ENCODE assay signal across 8 cellular contexts in the genomic region with DNA sequence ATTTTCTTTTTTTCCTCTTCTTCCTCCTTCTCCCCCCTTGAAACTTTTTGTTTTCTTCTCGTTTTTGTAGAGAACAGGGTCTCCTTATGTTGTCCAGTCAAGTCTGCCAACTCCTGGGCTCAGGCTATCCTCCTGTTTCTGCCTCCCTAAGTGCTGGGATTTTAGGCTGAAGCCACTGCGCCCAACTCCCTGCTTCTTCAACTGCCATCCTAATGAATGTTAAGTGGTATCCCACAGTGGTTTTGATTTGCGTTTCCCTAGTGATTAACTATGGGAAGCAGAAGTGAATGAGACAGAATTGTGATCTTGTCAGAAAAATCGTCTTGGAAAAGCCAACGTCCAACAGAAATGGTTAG. TPM values are rescaled to one million over a fixed set of nuclear protein-coding genes. Genes with fewer than 3 reads are reported as not detected.
A peak's percentile ranks its signal among the peaks of the same experiment; 100 is the strongest.
DNase-seq lines count a peak whose midpoint lies in the region; ATAC-seq and TF ChIP-seq lines count a peak whose summit lies in the region.

No MANE protein-coding gene starts in this region.

- no peak for ATAC-seq in T-cell (replicated peaks in 1 of 4)
- ATAC-seq in gastroesophageal sphincter, result no peak
- no peak for ATAC-seq in HG02981 (IDR thresholded peaks at IDR 0.05; ENCODE audit: unreplicated experiment)
- no peak for ATAC-seq in GM18858 (IDR thresholded peaks at IDR 0.05; ENCODE audit: unreplicated experiment)

- H4K8ac ChIP-seq in H9 (replicated peaks; ENCODE audit: insufficient read length, low read depth, low read length), result no peak overlapping the region

- POLR2A ChIA-PET in T-cell (lab: Charles Lee), result interaction anchor here in 1 of 2 donors (0.6 kb wide), 1 partner anchor 12 kb away, joined by 11 read pairs; no protein-coding TSS in a partner anchor

- peaks cover 2 to 5% (median 2%) of the 10 kb centered on the region in 3 experiments; a peak in 6 of 7 replicates for H3K36me3 Mint-ChIP-seq in H9 (ENCODE audit: insufficient read depth in 1 of 3, low read depth in 3 of 3)
- no peaks in the 10 kb centered on the region for H3K36me3 Mint-ChIP-seq in T-cell

- no peak overlapping the region for H3K23ac ChIP-seq in H9 (ENCODE audit: insufficient read length, low read depth, low read length)

- no peak overlapping the region for H2BK15ac ChIP-seq in H9 (ENCODE audit: low read depth, low read length)

- H3K9me3 ChIP-seq in H9 (ENCODE audit: control insufficient read depth, low read depth, low read length) (no peaks in the 10 kb centered on the region), gastroesophageal sphincter (no peaks in the 10 kb centered on the region)

- no peak overlapping the region for H2BK12ac ChIP-seq in H9 (ENCODE audit: insufficient read length, low read depth, low read length)

- H4K20me1 ChIP-seq in H9 (ENCODE audit: control insufficient read depth, insufficient read depth, insufficient read length), result no peaks in the 10 kb centered on the region

- H3K9ac ChIP-seq in H9 (ENCODE audit: extremely low read depth, insufficient read length, low read length), result peak overlapping the region; percentile 32

- no peak overlapping the region for H2AFZ ChIP-seq in H9 (ENCODE audit: low read length)

- peaks cover 11% of the 10 kb centered on the region for H3K23me2 ChIP-seq in H9 (ENCODE audit: insufficient read length, low read depth, low read length, poor library complexity, severe bottlenecking)

- H3K27me3 Mint-ChIP-seq in H9 (ENCODE audit: low read depth) (no peaks in the 10 kb centered on the region), T-cell (no peaks in the 10 kb centered on the region)

- peak; percentile 34 for DNase-seq in H9
- no peak for DNase-seq in T-cell
- DNase-seq in skeletal muscle cell (ENCODE audit: low read depth), result no peak
- no peak for DNase-seq in HCEC 1CT
- no peak for DNase-seq in activated CD4-positive, CD25-positive, alpha-beta regulatory T cell (lab: John Stamatoyannopoulos, UW)

- no peak overlapping the region for H3K27ac ChIP-seq in H9 (ENCODE audit: insufficient read length, low read depth, low read length)
- peak overlapping the region; percentile 89 to 97 (median 92) for H3K27ac ChIP-seq in gastroesophageal sphincter

- no peak overlapping the region for H2BK20ac ChIP-seq in H9 (ENCODE audit: low read depth, low read length, poor library complexity, severe bottlenecking)

- peaks cover 17% of the 10 kb centered on the region; the same call in 1 of the 2 replicates for H3K79me2 ChIP-seq in H9 (ENCODE audit: insufficient read depth, low read length)

- no peak overlapping the region for H4K91ac ChIP-seq in H9 (ENCODE audit: insufficient read length, low read depth, low read length)

- H3K4me1 Mint-ChIP-seq in H9 (peaks cover 31 to 34% of the 10 kb centered on the region in 2 experiments), T-cell (peaks cover 59 to 69% (median 69%) of the 10 kb centered on the region in 3 donors)

- H3K9me3 Mint-ChIP-seq in H9, result peaks cover 5 to 8% of the 10 kb centered on the region in 2 experiments; a peak in 3 of 5 replicates
- H3K9me3 Mint-ChIP-seq in T-cell, result peaks cover 0 to 4% (median 0%) of the 10 kb centered on the region in 3 donors

- no peaks in the 10 kb centered on the region; the same call in 1 of the 2 replicates for H3K4me1 ChIP-seq in H9 (ENCODE audit: insufficient read depth, low read length)
- H3K4me1 ChIP-seq in gastroesophageal sphincter, result peaks cover 0 to 44% (median 10%) of the 10 kb centered on the region in 3 donors

- no peak for TF ChIP-seq EP300 in gastroesophageal sphincter (IDR thresholded peaks at IDR 0.05)

- peak overlapping the region in 1 of 3 experiments; percentile 3; a peak in 2 of 7 replicates for H3K27ac Mint-ChIP-seq in H9
- peak overlapping the region; percentile 77 for H3K27ac Mint-ChIP-seq in T-cell

- H3K79me1 ChIP-seq in H9 (ENCODE audit: insufficient read depth, low read depth, low read length, poor library complexity, severe bottlenecking), result no peaks in the 10 kb centered on the region

- H3K36me3 ChIP-seq in gastroesophageal sphincter, result no peaks in the 10 kb centered on the region

- WGBS in H9 (ENCODE audit: extremely low coverage, insufficient read length, low lambda C conversion rate), result no CpG with 5 or more reads among the region's 5 CpGs
- WGBS in gastroesophageal sphincter (ENCODE audit: low coverage in 1 of 2), 2 donors, result 21 to 100% methylated on average over 1 to 5 of the region's 5 CpGs

- H3K56ac ChIP-seq in H9 (ENCODE audit: insufficient read length, low read depth, low read length), result no peak overlapping the region

- no peak overlapping the region for H3T11ph ChIP-seq in H9 (ENCODE audit: low read length)

- no peak overlapping the region for H3K4ac ChIP-seq in H9 (ENCODE audit: low read depth, low read length)

- H3K4me3 Mint-ChIP-seq in H9 (peak overlapping the region; percentile 80 to 87), T-cell (peak overlapping the region; percentile 81 to 90 (median 82))

- CTCF ChIA-PET in T-cell (lab: Charles Lee), result interaction anchor here in 1 of 2 donors (0.6 kb wide), 1 partner anchor 45 kb away, joined by 16 read pairs; no protein-coding TSS in a partner anchor

- H4K5ac ChIP-seq in H9 (ENCODE audit: insufficient read length, low read depth, low read length), result no peak overlapping the region

- H2BK120ac ChIP-seq in H9 (ENCODE audit: low read depth, low read length, poor library complexity, severe bottlenecking), result no peak overlapping the region

- peak overlapping the region; percentile 70 to 82 for H3K4me3 ChIP-seq in gastroesophageal sphincter
- peak overlapping the region; percentile 83 for H3K4me3 ChIP-seq in skeletal muscle cell (ENCODE audit: low read depth, low read length)

- H3K4me2 ChIP-seq in H9 (ENCODE audit: insufficient read depth, insufficient read length, low read length), result peak overlapping the region; percentile 90

- H3K27me3 ChIP-seq in H9 (ENCODE audit: insufficient read depth, low read length) (no peaks in the 10 kb centered on the region), gastroesophageal sphincter (no peaks in the 10 kb centered on the region)

- H3K14ac ChIP-seq in H9 (ENCODE audit: insufficient read depth, low read length), result no peak overlapping the region

- no peak for TF ChIP-seq POLR2A in gastroesophageal sphincter (IDR thresholded peaks at IDR 0.05)

- no peak overlapping the region for H3K18ac ChIP-seq in H9 (ENCODE audit: insufficient read length, low read depth, low read length)

- H2AK5ac ChIP-seq in H9 (ENCODE audit: insufficient read length, low read length), result no peak overlapping the region

- no peak for TF ChIP-seq CTCF in H9 (conservative IDR thresholded peaks at IDR 0.05)
- TF ChIP-seq CTCF in gastroesophageal sphincter (IDR thresholded peaks at IDR 0.05), result no peak

- no peak overlapping the region for H2BK5ac ChIP-seq in H9 (ENCODE audit: insufficient read length, low read length)

RNA-seq across cellular contexts. Expression of gene ADD1, which starts 1.0 kb away (rescaled TPM):
- 163 and 166 TPM in 2 replicates for total RNA-seq in H9 (2021)
- 100 to 1,000 TPM; 241 to 274 (median 256) TPM for total RNA-seq in T-cell
- 100 to 1,000 TPM; 230 to 384 (median 297) TPM for total RNA-seq in gastroesophageal sphincter

RNA-seq across cellular contexts. Expression of gene SH3BP2, which starts 49.8 kb away (rescaled TPM):
- 34.1 and 37.6 TPM in 2 replicates for total RNA-seq in H9 (2021)
- total RNA-seq in T-cell, result 10 to 100 TPM; 44.0 to 68.2 (median 49.7) TPM
- 10 to 100 TPM; 26.8 to 36.4 (median 29.3) TPM for total RNA-seq in gastroesophageal sphincter
